19 cellular contexts compared by ENCODE assay signal in genomic region chr1:154465621-154466020, GRCh38. TPM values are rescaled to one million over a fixed set of nuclear protein-coding genes. Genes with fewer than 3 reads are reported as not detected.
DNase-seq lines count a peak whose midpoint lies in the region; ATAC-seq and TF ChIP-seq lines count a peak whose summit lies in the region.
"Had no signal": no experiment of that assay in that cellular context is flagged by ENCODE, and none has a peak within 500 bp of the region (broad histone marks: within the 10 kb centered on the region; RNA-seq: fewer than 3 reads in every experiment).

No MANE protein-coding gene starts in this region.

- 10% methylated on average over 1 of the region's 8 CpGs; no CpG with 5 or more reads in 1 of the 2 donors for WGBS in gastroesophageal sphincter (ENCODE audit: low coverage in 1 of 2), 2 donors
- 74 to 85% (median 84%) methylated on average over 5 to 8 of the region's 8 CpGs for WGBS in stomach, 5 donors

- TF ChIP-seq EP300 in gastroesophageal sphincter (IDR thresholded peaks at IDR 0.05) (no peak), stomach (IDR thresholded peaks at IDR 0.05) (no peak)

- POLR2A ChIA-PET in HEK293 (lab: Yijun Ruan, JAX): no interaction called here

- DNase-seq in RWPE2 (ENCODE audit: low spot score): peak; percentile 9
- no peak for DNase-seq in stomach
- no peak for DNase-seq in NCI-H1694 (lab: John Stamatoyannopoulos, UW)
- DNase-seq: activated gamma-delta T cell; DMS53; foreskin fibroblast; NCI-H345; stimulated activated CD4-positive, alpha-beta T cell treated with anti-CD3 and anti-CD28 coated beads, Interleukin-1b, Interleukin-23, amount 100 ng/mL, for 48 hours had no signal

- H3K27ac ChIP-seq in HEK293 (ENCODE audit: extremely low read depth, low read depth, low read length) (no peak overlapping the region), RWPE2 (ENCODE audit: poor library complexity, severe bottlenecking) (no peak overlapping the region), gastroesophageal sphincter (peak overlapping the region; percentile 31 to 88 (median 78)), stomach (peak overlapping the region in 3 of 5 donors; percentile 10 to 30 (median 26))
- H3K27ac ChIP-seq: right atrium auricular region had no signal

- no peaks in the 10 kb centered on the region for H3K27me3 ChIP-seq in RWPE2 (ENCODE audit: insufficient read depth, poor library complexity, severe bottlenecking)
- no peaks in the 10 kb centered on the region for H3K27me3 ChIP-seq in gastroesophageal sphincter
- H3K27me3 ChIP-seq in stomach: no peaks in the 10 kb centered on the region
- H3K27me3 ChIP-seq: right atrium auricular region had no signal

- no peak for ATAC-seq in RWPE2 (ENCODE audit: low read depth)
- no peak for ATAC-seq in gastroesophageal sphincter
- no peak for ATAC-seq in GM18517 (IDR thresholded peaks at IDR 0.05; ENCODE audit: unreplicated experiment)
- no peak for ATAC-seq in HG02852 (IDR thresholded peaks at IDR 0.05; ENCODE audit: unreplicated experiment)
- ATAC-seq: WTC11 had no signal

- H3K9me3 ChIP-seq in HEK293 (ENCODE audit: control insufficient read depth, insufficient read depth, low read depth, low read length): no peaks in the 10 kb centered on the region
- H3K9me3 ChIP-seq in RWPE2 (ENCODE audit: severe bottlenecking): no peaks in the 10 kb centered on the region
- no peaks in the 10 kb centered on the region for H3K9me3 ChIP-seq in gastroesophageal sphincter
- H3K9me3 ChIP-seq in stomach: no peaks in the 10 kb centered on the region
- H3K9me3 ChIP-seq: right atrium auricular region had no signal

- CTCF ChIA-PET in HEK293 (lab: Yijun Ruan, JAX): interaction anchor here (0.6 kb wide), 2 partner anchors 81 to 427 kb away, joined by 3 read pairs; no protein-coding TSS in a partner anchor

- H3K4me3 ChIP-seq in HEK293 (ENCODE audit: low read depth, low read length): no peak overlapping the region
- H3K4me3 ChIP-seq in RWPE2 (ENCODE audit: severe bottlenecking): no peak overlapping the region
- no peak overlapping the region for H3K4me3 ChIP-seq in gastroesophageal sphincter
- no peak overlapping the region for H3K4me3 ChIP-seq in stomach
- H3K4me3 ChIP-seq: GM23338, right atrium auricular region had no signal

- TF ChIP-seq POLR2A in gastroesophageal sphincter (IDR thresholded peaks at IDR 0.05) (no peak), stomach (IDR thresholded peaks at IDR 0.05) (no peak)

- no peaks in the 10 kb centered on the region for H3K4me1 ChIP-seq in HEK293 (ENCODE audit: control insufficient read depth, insufficient read depth, low read length)
- H3K4me1 ChIP-seq in RWPE2 (ENCODE audit: insufficient read depth, poor library complexity, severe bottlenecking): no peaks in the 10 kb centered on the region
- peaks cover 10 to 90% (median 13%) of the 10 kb centered on the region in 3 donors for H3K4me1 ChIP-seq in gastroesophageal sphincter
- H3K4me1 ChIP-seq in stomach: peaks cover 0 to 58% (median 15%) of the 10 kb centered on the region in 4 donors

- intact Hi-C loops in stomach (cut with DNase I; ENCODE audit: low total_unique reads): loop anchor here (10.0 kb wide), 1 partner anchor 61 kb away; the partner anchor contains the start of gene IL6R

- H3K36me3 ChIP-seq in HEK293 (ENCODE audit: control insufficient read depth in 2 of 2, insufficient read depth in 1 of 2, low read length in 2 of 2) (no peaks in the 10 kb centered on the region), RWPE2 (ENCODE audit: low read depth) (peaks cover 4% of the 10 kb centered on the region; the same call in 1 of the 2 replicates), gastroesophageal sphincter (peaks cover 0 to 45% of the 10 kb centered on the region in 2 donors), stomach (peaks cover 9 to 48% (median 34%) of the 10 kb centered on the region in 4 donors)

- TF ChIP-seq CTCF in HEK293 (tag by site-specific recombination; IDR thresholded peaks at IDR 0.05) (no peak), RWPE2 (IDR thresholded peaks at IDR 0.05; ENCODE audit: poor library complexity, severe bottlenecking) (no peak), gastroesophageal sphincter (IDR thresholded peaks at IDR 0.05) (no peak), stomach (IDR thresholded peaks at IDR 0.05) (no peak)

TF ChIP-seq in HEK293, 187 proteins besides CTCF, POLR2A, EP300 and RAD21:
- no peak for TF ChIP-seq ZNF521 (tag by site-specific recombination; IDR thresholded peaks at IDR 0.05)
- 0 out of 2 replicates have a peak, but pooled peaks have one; percentile 25 for TF ChIP-seq ZFHX2 (tag by site-specific recombination; conservative IDR thresholded peaks at IDR 0.05)
- peak; percentile 86 for TF ChIP-seq EGR2 (tag by site-specific recombination; IDR thresholded peaks at IDR 0.05; ENCODE audit: low read depth)

RNA-seq across cellular contexts. Expression of gene TDRD10, which starts 36.4 kb away (rescaled TPM):
- total RNA-seq in gastroesophageal sphincter: 1 to 10 TPM; 1.4 to 3.3 (median 2.8) TPM
- total RNA-seq in stomach: 1 to 10 TPM in 2 of 5 donors, under 1 TPM in 1, not detected in 2; 0.18 to 1.7 (median 1.0) TPM
- polyA plus RNA-seq in stomach: 1 to 10 TPM in 2 of 3 donors, under 1 TPM in 1; 0.81 to 4.1 (median 2.4) TPM
- total RNA-seq: activated CD8-positive, alpha-beta memory T cell treated with anti-CD3 and anti-CD28 coated beads for 36 hours; GM23338; kidney epithelial cell; T-helper 1 cell treated with Interleukin-12 subunit alpha and Interleukin-12 subunit beta and Interleukin-4 antibody, amounts not matched to agents 30 ng/mL and 1 ng/mL, for 36 hours had no signal
- polyA plus RNA-seq: BJ had no signal

RNA-seq across cellular contexts. Expression of gene SHE, which starts 36.6 kb away (rescaled TPM):
- total RNA-seq in gastroesophageal sphincter (10 to 100 TPM in 3 of 4 donors, 1 to 10 TPM in 1; 7.2 to 13.9 (median 11.7) TPM), stomach (10 to 100 TPM in 2 of 5 donors, 1 to 10 TPM in 2, under 1 TPM in 1; 0.87 to 13.8 (median 4.9) TPM)
- 1 to 10 TPM; 2.9 to 5.2 (median 4.0) TPM for polyA plus RNA-seq in stomach
- total RNA-seq: activated CD8-positive, alpha-beta memory T cell treated with anti-CD3 and anti-CD28 coated beads for 36 hours; T-helper 1 cell treated with Interleukin-12 subunit alpha and Interleukin-12 subunit beta and Interleukin-4 antibody, amounts not matched to agents 30 ng/mL and 1 ng/mL, for 36 hours had no signal
- polyA plus RNA-seq: BJ had no signal

Comparison
In these comparisons a context has a peak if more than half of its experiments do, and no peak if none do; other contexts are left out.
1. H3K27ac ChIP-seq: peak in gastroesophageal sphincter (4 of 4) and stomach (3 of 5); none in HEK293 (single experiment) and RWPE2 (single experiment).